ENCODE assay signal across 8 cellular contexts in the genomic region with DNA sequence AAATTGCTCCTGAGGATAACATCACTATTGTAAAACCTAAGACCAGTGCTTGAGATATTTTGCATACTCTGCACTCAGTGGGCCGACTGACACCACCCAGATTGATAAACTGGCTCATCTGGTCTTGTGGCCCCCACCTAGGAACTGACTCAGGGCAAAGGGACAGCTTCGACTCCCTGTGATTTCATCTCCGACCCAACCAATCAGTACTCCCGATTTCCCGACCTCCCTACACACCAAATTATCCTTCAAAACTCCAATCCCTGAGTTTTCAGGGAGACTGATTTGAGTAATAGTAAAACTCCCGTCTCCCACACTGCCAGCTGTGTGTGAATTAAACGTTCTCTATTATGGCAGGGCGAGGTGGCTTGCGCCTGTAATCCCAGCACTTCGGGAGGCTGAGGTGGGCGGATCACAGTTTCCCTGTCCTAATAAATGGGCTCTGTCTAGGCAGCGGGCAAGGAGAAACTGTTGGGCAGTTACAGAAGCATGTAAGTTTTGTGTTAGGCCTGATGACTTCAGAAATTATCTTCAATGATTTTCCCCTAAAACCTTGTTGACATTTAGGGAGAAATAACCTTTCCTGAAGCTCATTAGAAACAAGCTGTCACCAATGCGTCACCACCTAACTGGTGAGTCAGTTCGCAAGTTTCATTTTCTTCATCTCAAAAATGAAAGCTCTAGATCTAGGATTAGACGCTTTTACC. TPM values are rescaled to one million over a fixed set of nuclear protein-coding genes. Genes with fewer than 3 reads are reported as not detected.
DNase-seq lines count a peak whose midpoint lies in the region; ATAC-seq and TF ChIP-seq lines count a peak whose summit lies in the region.

No MANE protein-coding gene starts in this region.

- DNase-seq in activated CD4-positive, alpha-beta memory T cell treated with anti-CD3 and anti-CD28 coated beads, Interleukin-2, amount 10 ng/mL, durations not matched to agents 7 days and 5 days: peak; percentile 60
- DNase-seq in glomerular visceral epithelial cell (ENCODE audit: extremely low spot score): peak; percentile 31
- DNase-seq in GM13977 (ENCODE audit: low spot score): no peak
- DNase-seq in SW 1271 (lab: John Stamatoyannopoulos, UW): no peak

- no peak for TF ChIP-seq CTCF in GM13977 (IDR thresholded peaks at IDR 0.05; ENCODE audit: extremely low read depth, insufficient read depth, missing control alignments)

- POLR2A ChIA-PET in activated CD4-positive, alpha-beta memory T cell treated with anti-CD3 and anti-CD28 coated beads, Interleukin-2, amount 10 ng/mL, durations not matched to agents 7 days and 5 days (lab: Charles Lee): interaction anchor here (1.2 to 11.2 kb wide), 8 partner anchors 5 to 1306 kb away, joined by 3 to 462 read pairs (median 16); a partner anchor contains a TSS

- H3K4me1 Mint-ChIP-seq in activated CD4-positive, alpha-beta memory T cell treated with anti-CD3 and anti-CD28 coated beads, Interleukin-2, amount 10 ng/mL, durations not matched to agents 7 days and 5 days: peaks cover 72% of the 10 kb centered on the region

- no peak overlapping the region for H3K4me3 ChIP-seq in skin epidermis

- peaks cover 3% of the 10 kb centered on the region for H3K36me3 Mint-ChIP-seq in activated CD4-positive, alpha-beta memory T cell treated with anti-CD3 and anti-CD28 coated beads, Interleukin-2, amount 10 ng/mL, durations not matched to agents 7 days and 5 days (ENCODE audit: low read depth)

- H3K27ac Mint-ChIP-seq in activated CD4-positive, alpha-beta memory T cell treated with anti-CD3 and anti-CD28 coated beads, Interleukin-2, amount 10 ng/mL, durations not matched to agents 7 days and 5 days: peak overlapping the region; percentile 99

- in situ Hi-C loops in GM13977 (cut with MboI; ENCODE audit: low pct_unique_long_range_greater_than_20kb, low sequenced_read_pairs, unreplicated experiment): no loop called here

- peak overlapping the region; percentile 67 to 100 (median 100) for H3K27ac ChIP-seq in skin epidermis

- H3K4me3 Mint-ChIP-seq in activated CD4-positive, alpha-beta memory T cell treated with anti-CD3 and anti-CD28 coated beads, Interleukin-2, amount 10 ng/mL, durations not matched to agents 7 days and 5 days: peak overlapping the region; percentile 100

- CTCF ChIA-PET in activated CD4-positive, alpha-beta memory T cell treated with anti-CD3 and anti-CD28 coated beads, Interleukin-2, amount 10 ng/mL, durations not matched to agents 7 days and 5 days (lab: Charles Lee): interaction anchor here (2.6 to 12.2 kb wide), 3 partner anchors 10 to 18 kb away, joined by 10 to 286 read pairs (median 64); no protein-coding TSS in a partner anchor

- no peaks in the 10 kb centered on the region for H3K9me3 Mint-ChIP-seq in activated CD4-positive, alpha-beta memory T cell treated with anti-CD3 and anti-CD28 coated beads, Interleukin-2, amount 10 ng/mL, durations not matched to agents 7 days and 5 days

- no peaks in the 10 kb centered on the region for H3K27me3 Mint-ChIP-seq in activated CD4-positive, alpha-beta memory T cell treated with anti-CD3 and anti-CD28 coated beads, Interleukin-2, amount 10 ng/mL, durations not matched to agents 7 days and 5 days

- ATAC-seq in HG02610 (IDR thresholded peaks at IDR 0.05; ENCODE audit: unreplicated experiment): peak; percentile 15
- no peak for ATAC-seq in GM21737 (IDR thresholded peaks at IDR 0.05; ENCODE audit: unreplicated experiment)
- no peak for ATAC-seq in HG03442 (IDR thresholded peaks at IDR 0.05; ENCODE audit: unreplicated experiment)

RNA-seq across cellular contexts. Expression of a gene that starts 5.3 kb away (rescaled TPM):
- total RNA-seq in activated CD4-positive, alpha-beta memory T cell treated with anti-CD3 and anti-CD28 coated beads, Interleukin-2, amount 10 ng/mL, durations not matched to agents 7 days and 5 days: 1,000 to 10,000 TPM; 1,545 to 1,580 TPM

RNA-seq across cellular contexts. Expression of a gene that starts 56.1 kb away (rescaled TPM):
- total RNA-seq in activated CD4-positive, alpha-beta memory T cell treated with anti-CD3 and anti-CD28 coated beads, Interleukin-2, amount 10 ng/mL, durations not matched to agents 7 days and 5 days: 1 to 10 TPM; 4.3 to 5.8 TPM

Comparison
In these comparisons a context has a peak if more than half of its experiments do, and no peak if none do; other contexts are left out.
1. DNase-seq: peak in activated CD4-positive, alpha-beta memory T cell treated with anti-CD3 and anti-CD28 coated beads, Interleukin-2, amount 10 ng/mL, durations not matched to agents 7 days and 5 days (single experiment) and glomerular visceral epithelial cell (single experiment); none in GM13977 (single experiment) and SW 1271 (0 of 2).